Comparison of ENCODE assay signal across 11 cellular contexts in genomic region chr5:149943177-149943949, GRCh38. TPM values are rescaled to one million over a fixed set of nuclear protein-coding genes. Genes with fewer than 3 reads are reported as not detected.
DNase-seq lines count a peak whose midpoint lies in the region; ATAC-seq, FAIRE-seq and TF ChIP-seq lines count a peak whose summit lies in the region.
"Not testable (repeated sequence)": the region's sequence is repeated elsewhere in the genome, so short reads cannot be mapped to it uniquely, and the experiment has no call there.
"Had no signal": no experiment of that assay in that cellular context is flagged by ENCODE, and none has a peak within 500 bp of the region (broad histone marks: within the 10 kb centered on the region; RNA-seq: fewer than 3 reads in every experiment).

No MANE protein-coding gene starts in this region.

- in situ Hi-C loops in K562 (cut with MboI) = not testable (repeated sequence)

- not testable (repeated sequence) for H3K9ac ChIP-seq in K562 (ENCODE audit: insufficient read depth in 1 of 2, low read depth in 2 of 2, low read length in 2 of 2); mucosa of rectum (ENCODE audit: low read depth in 1 of 2, low read length in 2 of 2)

- not testable (repeated sequence) for BruUV-seq in K562 (replicated peaks; lab: Mats Ljungman, UMichigan)

- DNase-seq in DMS53 (lab: John Stamatoyannopoulos, UW) (peak; percentile 37), NCI-H82 (lab: John Stamatoyannopoulos, UW) (peak; percentile 43), epithelial cell of esophagus (ENCODE audit: low read depth) (peak; percentile 51)
- DNase-seq in K562 (ENCODE audit: extremely low read depth in 1 of 4, low spot score in 3 of 4); type B pancreatic cell (ENCODE audit: extremely low spot score, unreplicated experiment): not testable (repeated sequence)

- 0 out of 3 replicates have a peak overlapping the region, but pooled peaks have one; percentile 22 for H3K27ac ChIP-seq in K562 (ENCODE audit: extremely low read depth, low read depth, low read length)
- H3K27ac ChIP-seq in mucosa of rectum (ENCODE audit: low read depth in 2 of 2, low read length in 2 of 2) = peak overlapping the region; percentile 24 to 64

- not testable (repeated sequence) for H3K27me3 ChIP-seq in K562 (ENCODE audit: control insufficient read depth in 2 of 2, insufficient read depth in 2 of 2, low read length in 2 of 2); mucosa of rectum (ENCODE audit: control insufficient read depth in 2 of 2, insufficient read depth in 2 of 2, low read length in 2 of 2)

- TF ChIP-seq EP300 in K562 (IDR thresholded peaks at IDR 0.05; ENCODE audit: low read length) = not testable (repeated sequence)

- peak overlapping the region; percentile 14; the same call in 1 of the 2 replicates for H3K4me2 ChIP-seq in K562 (ENCODE audit: insufficient read depth, low read length)

- not testable (repeated sequence) for H3K9me1 ChIP-seq in K562 (ENCODE audit: control insufficient read depth, insufficient read depth, low read length)

- H3K4me3 ChIP-seq in K562; epithelial cell of esophagus (ENCODE audit: low read length); mucosa of rectum (ENCODE audit: low read length in 2 of 2): not testable (repeated sequence)

- CTCF ChIA-PET in K562 (lab: Yijun Ruan, JAX; ENCODE audit: low intra/inter-chr PET ratio) = not testable (repeated sequence)

- H3K27ac Mint-ChIP-seq in type B pancreatic cell = peak overlapping the region; percentile 68

- not testable (repeated sequence) for H4K20me1 ChIP-seq in K562 (replicated peaks; ENCODE audit: control insufficient read depth, insufficient read depth, low read length)

- not testable (repeated sequence) for H3K36me3 ChIP-seq in K562 (ENCODE audit: control insufficient read depth, insufficient read depth, low read length); mucosa of rectum (ENCODE audit: control insufficient read depth in 2 of 2, insufficient read depth in 2 of 2, low read length in 2 of 2)

- intact Hi-C loops in K562 (cut with micrococcal nuclease) = not testable (repeated sequence)

- not testable (repeated sequence) for H3K9me3 ChIP-seq in K562 (replicated peaks; ENCODE audit: control insufficient read depth, insufficient read depth, low read depth, low read length); mucosa of rectum (ENCODE audit: control insufficient read depth in 2 of 2, low read length in 2 of 2)

- H3K4me3 Mint-ChIP-seq in type B pancreatic cell = not testable (repeated sequence)

- ATAC-seq in K562 = not testable (repeated sequence)

- H3K27me3 Mint-ChIP-seq in type B pancreatic cell = not testable (repeated sequence)

- POLR2A ChIA-PET in K562 (lab: Yijun Ruan, JAX) = not testable (repeated sequence)

- not testable (repeated sequence) for TF ChIP-seq POLR2A in K562 (conservative IDR thresholded peaks at IDR 0.05)

- not testable (repeated sequence) for H3K36me3 Mint-ChIP-seq in type B pancreatic cell

- peaks cover 43% of the 10 kb centered on the region for H3K4me1 Mint-ChIP-seq in type B pancreatic cell (ENCODE audit: unreplicated experiment)

- not testable (repeated sequence) for TF ChIP-seq CTCF in K562 (IDR thresholded peaks at IDR 0.05 in 2 of 3, conservative IDR thresholded peaks at IDR 0.05 in 1 of 3; ENCODE audit: insufficient read depth in 2 of 3, low read depth in 1 of 3, low read length in 3 of 3); epithelial cell of esophagus (IDR thresholded peaks at IDR 0.05; ENCODE audit: insufficient read depth, low read depth, low read length, missing control alignments); type B pancreatic cell (conservative IDR thresholded peaks at IDR 0.05)

- WGBS in K562 (ENCODE audit: insufficient coverage, low coverage, missing lambda C conversion rate) = 72% methylated on average over 5 of the region's 6 CpGs

- H3K9me3 Mint-ChIP-seq in type B pancreatic cell = not testable (repeated sequence)

- not testable (repeated sequence) for TF ChIP-seq RAD21 in K562 (CRISPR knock-in tag; conservative IDR thresholded peaks at IDR 0.05 in 1 of 2, IDR thresholded peaks at IDR 0.05 in 1 of 2)

- not testable (repeated sequence) for H3K79me2 ChIP-seq in K562 (ENCODE audit: control insufficient read depth, insufficient read depth, low read length)

- peak overlapping the region; percentile 71 for H2AFZ ChIP-seq in K562 (ENCODE audit: low read depth, low read length)

- FAIRE-seq in K562 (lab: Jason Lieb, UNC) = not testable (repeated sequence)

- H3K4me1 ChIP-seq in K562 (replicated peaks in 1 of 2; ENCODE audit: control insufficient read depth in 2 of 2, insufficient read depth in 2 of 2, low read length in 2 of 2) (peaks cover 29 to 44% of the 10 kb centered on the region in 2 experiments), mucosa of rectum (ENCODE audit: control insufficient read depth in 2 of 2, insufficient read depth in 2 of 2, low read length in 2 of 2) (peaks cover 44 to 66% of the 10 kb centered on the region in 2 donors)

RNA-seq across cellular contexts. Expression of gene PDE6A, which starts 1.2 kb away (rescaled TPM):
- total RNA-seq in K562 (2011; cell fraction: chromatin; rRNA removed; ENCODE audit: low replicate concordance) = not detected in 2 replicates
- not detected in 2 replicates for total RNA-seq in K562 (2011; cell fraction: nucleolus; rRNA removed)
- 0.23 TPM in 1 of 2 replicates, not detected in the other for total RNA-seq in K562 (2011; cell fraction: nucleoplasm; rRNA removed)
- total RNA-seq in K562 (2014; rRNA removed) = not detected in 2 replicates
- not detected in 2 replicates for total RNA-seq in K562 (2014; rRNA removed; fragmentation: Illumina TruSeq; extraction: Trizol)
- 0.04 TPM in 2 replicates for total RNA-seq in K562 (2015; rRNA removed; fragmentation: Illumina TruSeq; extraction: Trizol)
- total RNA-seq in K562 (2021) = not detected in 2 replicates
- polyA plus RNA-seq in K562 (2011; rRNA removed) = not detected in 2 replicates
- polyA plus RNA-seq in K562 (2011; cell fraction: cytosol; rRNA removed) = 0.03 TPM in 1 of 2 replicates, not detected in the other
- polyA plus RNA-seq in K562 (2011; cell fraction: nucleus; rRNA removed) = not detected in 2 replicates
- 0.04 and 0.05 TPM in 2 replicates for polyA plus RNA-seq in K562 (2012)
- 0.03 TPM in 1 of 2 replicates, not detected in the other for polyA plus RNA-seq in K562 (2014; fragmentation: Illumina TruSeq; extraction: Trizol)
- polyA plus RNA-seq in K562 (2014; fragmentation: Nextera tagmentation; extraction: Ambion mirVana) = under 1 TPM in 1 of 2 experiments, not detected in 1; 0.01 TPM
- 0.01 TPM in 1 of 2 replicates, not detected in the other for polyA plus RNA-seq in K562 (2014; rRNA removed)
- polyA minus RNA-seq in K562 (2011; rRNA and poly(A)+ RNA removed) = not detected in 2 replicates
- not detected in 2 replicates for polyA minus RNA-seq in K562 (2011; cell fraction: cytosol; rRNA and poly(A)+ RNA removed)
- polyA minus RNA-seq in K562 (2011; cell fraction: nucleus; rRNA and poly(A)+ RNA removed) = not detected in 2 replicates
- not detected in 2 replicates for total RNA-seq in type B pancreatic cell (ENCODE audit: low replicate concordance)
- total RNA-seq: Calu3; CD4-positive, alpha-beta memory T cell; GM12878; H9 had no signal
- polyA plus RNA-seq: BJ; CD4-positive, alpha-beta memory T cell had no signal

RNA-seq across cellular contexts. Expression of gene SLC26A2, which starts 17.2 kb away (rescaled TPM):
- total RNA-seq in K562 (2011; cell fraction: chromatin; rRNA removed; ENCODE audit: low replicate concordance) = 6.6 and 7.6 TPM in 2 replicates
- total RNA-seq in K562 (2011; cell fraction: nucleolus; rRNA removed) = 4.6 and 5.3 TPM in 2 replicates
- total RNA-seq in K562 (2011; cell fraction: nucleoplasm; rRNA removed) = 6.6 and 9.2 TPM in 2 replicates
- total RNA-seq in K562 (2014; rRNA removed) (3.1 and 3.6 TPM in 2 replicates), K562 (2014; rRNA removed; fragmentation: Illumina TruSeq; extraction: Trizol) (4.3 and 5.6 TPM in 2 replicates), K562 (2015; rRNA removed; fragmentation: Illumina TruSeq; extraction: Trizol) (5.8 and 6.3 TPM in 2 replicates), K562 (2021) (4.1 and 4.9 TPM in 2 replicates), type B pancreatic cell (ENCODE audit: low replicate concordance) (7.8 and 17.4 TPM in 2 replicates)
- polyA plus RNA-seq in K562 (2011; rRNA removed) (4.7 and 4.9 TPM in 2 replicates), K562 (2014; fragmentation: Illumina TruSeq; extraction: Trizol) (3.3 and 3.5 TPM in 2 replicates), K562 (2014; fragmentation: Nextera tagmentation; extraction: Ambion mirVana) (1 to 10 TPM; 1.1 to 2.0 TPM), K562 (2014; rRNA removed) (2.6 TPM in 2 replicates)
- 1.2 and 3.2 TPM in 2 replicates for polyA plus RNA-seq in K562 (2011; cell fraction: cytosol; rRNA removed)
- 1.7 and 3.6 TPM in 2 replicates for polyA plus RNA-seq in K562 (2011; cell fraction: nucleus; rRNA removed)
- 2.9 and 4.4 TPM in 2 replicates for polyA plus RNA-seq in K562 (2012)
- polyA minus RNA-seq in K562 (2011; rRNA and poly(A)+ RNA removed) = 13.8 and 13.9 TPM in 2 replicates
- polyA minus RNA-seq in K562 (2011; cell fraction: cytosol; rRNA and poly(A)+ RNA removed) = 4.2 and 6.2 TPM in 2 replicates
- polyA minus RNA-seq in K562 (2011; cell fraction: nucleus; rRNA and poly(A)+ RNA removed) = 1.9 and 4.0 TPM in 2 replicates

RNA-seq across cellular contexts. Expression of gene TIGD6, which starts 57.1 kb away (rescaled TPM):
- 8.2 and 12.4 TPM in 2 replicates for total RNA-seq in K562 (2011; cell fraction: chromatin; rRNA removed; ENCODE audit: low replicate concordance)
- 5.2 and 6.6 TPM in 2 replicates for total RNA-seq in K562 (2011; cell fraction: nucleolus; rRNA removed)
- 12.1 and 13.1 TPM in 2 replicates for total RNA-seq in K562 (2011; cell fraction: nucleoplasm; rRNA removed)
- total RNA-seq in K562 (2014; rRNA removed) = 3.9 and 5.2 TPM in 2 replicates
- 3.9 and 4.3 TPM in 2 replicates for total RNA-seq in K562 (2014; rRNA removed; fragmentation: Illumina TruSeq; extraction: Trizol)
- 3.8 and 4.3 TPM in 2 replicates for total RNA-seq in K562 (2015; rRNA removed; fragmentation: Illumina TruSeq; extraction: Trizol)
- 4.3 and 4.4 TPM in 2 replicates for total RNA-seq in K562 (2021)
- 4.9 and 5.1 TPM in 2 replicates for polyA plus RNA-seq in K562 (2011; rRNA removed)
- polyA plus RNA-seq in K562 (2011; cell fraction: cytosol; rRNA removed) = 5.7 TPM in 2 replicates
- 14.9 and 16.9 TPM in 2 replicates for polyA plus RNA-seq in K562 (2011; cell fraction: nucleus; rRNA removed)
- 4.9 and 5.4 TPM in 2 replicates for polyA plus RNA-seq in K562 (2012)
- 6.3 and 7.0 TPM in 2 replicates for polyA plus RNA-seq in K562 (2014; fragmentation: Illumina TruSeq; extraction: Trizol)
- polyA plus RNA-seq in K562 (2014; fragmentation: Nextera tagmentation; extraction: Ambion mirVana) = 1 to 10 TPM; 1.8 to 2.3 TPM
- 3.1 and 4.0 TPM in 2 replicates for polyA plus RNA-seq in K562 (2014; rRNA removed)
- polyA minus RNA-seq in K562 (2011; rRNA and poly(A)+ RNA removed) = 9.4 and 9.9 TPM in 2 replicates
- polyA minus RNA-seq in K562 (2011; cell fraction: cytosol; rRNA and poly(A)+ RNA removed) = 1.0 and 2.7 TPM in 2 replicates
- 4.8 and 8.7 TPM in 2 replicates for polyA minus RNA-seq in K562 (2011; cell fraction: nucleus; rRNA and poly(A)+ RNA removed)
- total RNA-seq in type B pancreatic cell (ENCODE audit: low replicate concordance) = 4.9 and 5.5 TPM in 2 replicates

RNA-seq across cellular contexts. Expression of gene HMGXB3, which starts 57.2 kb away (rescaled TPM):
- 126 and 156 TPM in 2 replicates for total RNA-seq in K562 (2011; cell fraction: chromatin; rRNA removed; ENCODE audit: low replicate concordance)
- total RNA-seq in K562 (2011; cell fraction: nucleolus; rRNA removed) = 104 and 109 TPM in 2 replicates
- total RNA-seq in K562 (2011; cell fraction: nucleoplasm; rRNA removed) = 92.4 and 96.9 TPM in 2 replicates
- total RNA-seq in K562 (2014; rRNA removed) (32.1 and 44.2 TPM in 2 replicates), K562 (2014; rRNA removed; fragmentation: Illumina TruSeq; extraction: Trizol) (32.2 and 34.3 TPM in 2 replicates), K562 (2015; rRNA removed; fragmentation: Illumina TruSeq; extraction: Trizol) (32.2 and 34.7 TPM in 2 replicates), K562 (2021) (44.1 and 44.3 TPM in 2 replicates), type B pancreatic cell (ENCODE audit: low replicate concordance) (36.3 and 40.5 TPM in 2 replicates)
- polyA plus RNA-seq in K562 (2011; rRNA removed) (44.0 and 47.5 TPM in 2 replicates), K562 (2014; fragmentation: Illumina TruSeq; extraction: Trizol) (40.0 and 41.0 TPM in 2 replicates), K562 (2014; fragmentation: Nextera tagmentation; extraction: Ambion mirVana) (1 to 10 TPM; 1.8 to 2.1 TPM), K562 (2014; rRNA removed) (31.7 and 31.9 TPM in 2 replicates)
- 37.8 and 42.6 TPM in 2 replicates for polyA plus RNA-seq in K562 (2011; cell fraction: cytosol; rRNA removed)
- polyA plus RNA-seq in K562 (2011; cell fraction: nucleus; rRNA removed) = 119 and 131 TPM in 2 replicates
- polyA plus RNA-seq in K562 (2012) = 26.6 and 30.2 TPM in 2 replicates
- 61.8 and 62.5 TPM in 2 replicates for polyA minus RNA-seq in K562 (2011; rRNA and poly(A)+ RNA removed)
- polyA minus RNA-seq in K562 (2011; cell fraction: cytosol; rRNA and poly(A)+ RNA removed) = 33.1 and 34.0 TPM in 2 replicates
- polyA minus RNA-seq in K562 (2011; cell fraction: nucleus; rRNA and poly(A)+ RNA removed) = 49.3 and 58.9 TPM in 2 replicates
